Comparison of ENCODE assay signal across 8 cellular contexts in genomic region chr13:101919541-101920306, GRCh38.
DNase-seq lines count a peak whose midpoint lies in the region; ATAC-seq and TF ChIP-seq lines count a peak whose summit lies in the region.

No MANE protein-coding gene starts in this region.

- H3K4me3 ChIP-seq in tibial artery, result no peak overlapping the region

- ATAC-seq in GM18505 (IDR thresholded peaks at IDR 0.05; ENCODE audit: unreplicated experiment) (no peak), GM21360 (IDR thresholded peaks at IDR 0.05; ENCODE audit: unreplicated experiment) (no peak)

- H3K27me3 Mint-ChIP-seq in endothelial cell (ENCODE audit: unreplicated experiment), result peaks cover 19% of the 10 kb centered on the region

- H3K9me3 ChIP-seq in tibial artery, result no peaks in the 10 kb centered on the region

- intact Hi-C loops in tibial artery (cut with DNase I; ENCODE audit: low total_unique reads), result no loop called here

- TF ChIP-seq CTCF in endothelial cell (IDR thresholded peaks at IDR 0.05; ENCODE audit: unreplicated experiment), result no peak
- TF ChIP-seq CTCF in tibial artery (IDR thresholded peaks at IDR 0.05), result no peak

- H3K9me3 Mint-ChIP-seq in endothelial cell (ENCODE audit: unreplicated experiment), result no peaks in the 10 kb centered on the region

- H3K27me3 ChIP-seq in tibial artery, result peaks cover 0 to 59% of the 10 kb centered on the region in 2 donors

- no peak overlapping the region for H3K27ac Mint-ChIP-seq in endothelial cell (ENCODE audit: unreplicated experiment)

- peak overlapping the region; percentile 68 for H3K4me3 Mint-ChIP-seq in endothelial cell (ENCODE audit: unreplicated experiment)

- DNase-seq in G401 (ENCODE audit: low spot score) (peak; percentile 78), NCI-H2171 (lab: John Stamatoyannopoulos, UW) (peak; percentile 18), endothelial cell (ENCODE audit: low spot score) (peak; percentile 79), myocyte (ENCODE audit: low read depth) (peak; percentile 52), tibial artery (no peak)
- no peak for DNase-seq in central memory CD4-positive, alpha-beta T cell

- H3K27ac ChIP-seq in tibial artery, result no peak overlapping the region

- no peaks in the 10 kb centered on the region for H3K36me3 ChIP-seq in tibial artery

- no peaks in the 10 kb centered on the region for H3K36me3 Mint-ChIP-seq in endothelial cell (ENCODE audit: low read depth, unreplicated experiment)

- H3K4me1 Mint-ChIP-seq in endothelial cell (ENCODE audit: unreplicated experiment), result peaks cover 6% of the 10 kb centered on the region

- peaks cover 0 to 34% (median 23%) of the 10 kb centered on the region in 4 donors for H3K4me1 ChIP-seq in tibial artery

- in situ Hi-C loops in G401 (cut with HindIII; ENCODE audit: low sequenced_read_pairs), result no loop called here

- no peak for TF ChIP-seq POLR2A in GM18505 (IDR thresholded peaks at IDR 0.05; ENCODE audit: borderline replicate concordance, extremely low read depth, insufficient read depth, insufficient read length)

Comparison
In these comparisons a context has a peak if more than half of its experiments do, and no peak if none do; other contexts are left out.
1. DNase-seq: peak in G401 (single experiment), NCI-H2171 (single experiment), endothelial cell (single experiment) and myocyte (single experiment); none in central memory CD4-positive, alpha-beta T cell (single experiment) and tibial artery (0 of 2).